10 cellular contexts compared by ENCODE assay signal in the genomic region with DNA sequence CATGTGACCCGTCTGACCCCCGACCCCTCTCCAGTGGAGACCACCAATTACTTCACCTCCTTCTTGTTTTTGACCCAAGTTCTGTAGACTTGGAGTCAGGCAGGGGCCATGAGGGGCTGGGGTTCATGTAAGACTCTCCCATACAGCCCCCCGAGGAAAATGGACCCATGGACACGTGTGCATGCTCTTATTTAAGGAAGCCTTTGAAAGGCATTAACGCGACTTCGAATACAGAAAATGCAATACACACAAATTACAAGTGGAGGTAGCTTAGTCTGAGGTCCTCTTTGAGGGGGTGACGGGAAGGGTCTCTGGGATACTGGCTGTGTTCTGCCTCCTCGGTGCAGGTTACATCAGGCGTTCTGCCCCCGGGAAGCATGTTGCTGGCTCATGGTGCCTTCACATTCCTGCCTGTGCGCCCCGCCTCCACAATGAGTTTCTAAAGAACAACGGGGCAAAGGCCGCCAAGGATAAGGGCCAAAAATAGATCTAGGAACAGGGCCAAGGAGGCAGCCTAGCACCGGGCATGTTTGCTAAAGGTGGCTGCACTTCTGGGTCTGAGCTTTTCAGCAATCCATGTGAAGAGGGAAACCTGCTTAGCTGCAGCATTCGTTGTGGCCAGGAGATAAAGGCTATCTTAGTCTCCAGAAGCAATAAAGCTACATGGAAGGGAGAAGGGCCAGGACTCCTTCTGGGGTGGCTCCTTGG. TPM values are rescaled to one million over a fixed set of nuclear protein-coding genes. Genes with fewer than 3 reads are reported as not detected.
DNase-seq lines count a peak whose midpoint lies in the region; ATAC-seq, FAIRE-seq and TF ChIP-seq lines count a peak whose summit lies in the region.
"Had no signal": no experiment of that assay in that cellular context is flagged by ENCODE, and none has a peak within 500 bp of the region (broad histone marks: within the 10 kb centered on the region; RNA-seq: fewer than 3 reads in every experiment).

No MANE protein-coding gene starts in this region.

- intact Hi-C loops in cardiac septum (cut with DNase I) (loop anchor here (2.0 kb wide), 1 partner anchor 54 kb away; the partner anchor contains the start of gene RAB20), psoas muscle (cut with DNase I) (no loop called here)

- peak; percentile 76 for DNase-seq in DMS53 (lab: John Stamatoyannopoulos, UW)
- DNase-seq in WTC11 (ENCODE audit: low spot score), result no peak
- DNase-seq in cardiac septum (ENCODE audit: low spot score), result peak; percentile 89
- peak; percentile 51 to 72 for DNase-seq in psoas muscle
- DNase-seq in H54 (ENCODE audit: insufficient read length, low spot score), result no peak
- no peak for DNase-seq in T-helper 9 cell
- DNase-seq in NCI-H2081 (lab: John Stamatoyannopoulos, UW), result no peak
- DNase-seq in T-helper 2 cell, result no peak
- DNase-seq: spleen had no signal

- no peak overlapping the region for H3K4me3 ChIP-seq in psoas muscle
- H3K4me3 ChIP-seq: spleen, uterus had no signal

- TF ChIP-seq CTCF in WTC11 (IDR thresholded peaks at IDR 0.05) (no peak), psoas muscle (IDR thresholded peaks at IDR 0.05) (no peak)

- no peak for FAIRE-seq in H54 (lab: Jason Lieb, UNC)

- no peaks in the 10 kb centered on the region for H3K9me3 Mint-ChIP-seq in WTC11

- H3K36me3 Mint-ChIP-seq in WTC11, result peaks cover 32% of the 10 kb centered on the region

- peaks cover 5% of the 10 kb centered on the region; the same call in 1 of the 2 replicates for H3K4me1 Mint-ChIP-seq in WTC11

- no peaks in the 10 kb centered on the region for H3K9me3 ChIP-seq in psoas muscle
- H3K9me3 ChIP-seq: spleen, uterus had no signal

- 38 to 44% (median 40%) methylated on average over 17 of the region's 17 CpGs for WGBS in psoas muscle, 3 donors

- CTCF ChIA-PET in WTC11 (lab: Charles Lee), result interaction anchor here (1.1 to 1.9 kb wide), 2 partner anchors 51 to 147 kb away, joined by 3 to 9 read pairs; no protein-coding TSS in a partner anchor

- peaks cover 18% of the 10 kb centered on the region for H3K4me1 ChIP-seq in psoas muscle

- no peak overlapping the region for H3K4me3 Mint-ChIP-seq in WTC11

- no peaks in the 10 kb centered on the region for H3K27me3 ChIP-seq in psoas muscle (ENCODE audit: insufficient read depth in 3 of 3, low read length in 2 of 3)
- H3K27me3 ChIP-seq: spleen, uterus had no signal

- POLR2A ChIA-PET in WTC11 (lab: Charles Lee), result no interaction called here

- no peaks in the 10 kb centered on the region for H3K27me3 Mint-ChIP-seq in WTC11 (ENCODE audit: low read depth)

- ATAC-seq in WTC11 (no peak), psoas muscle (peak; percentile 64 to 82 (median 70))

- no peak overlapping the region for H3K27ac Mint-ChIP-seq in WTC11

- peak overlapping the region; percentile 60 for H3K27ac ChIP-seq in psoas muscle

- H3K36me3 ChIP-seq in psoas muscle (ENCODE audit: insufficient read depth in 1 of 2, low read depth in 1 of 2), result peaks cover 0 to 49% of the 10 kb centered on the region in 2 donors
- H3K36me3 ChIP-seq: uterus had no signal

- TF ChIP-seq POLR2A in H54 (IDR thresholded peaks at IDR 0.05; ENCODE audit: low read depth, low read length), result no peak

TF ChIP-seq in WTC11, 78 proteins besides CTCF, POLR2A, EP300 and RAD21:
- TF ChIP-seq GTF2I (CRISPR knock-in tag; conservative IDR thresholded peaks at IDR 0.05) (no peak), GABPB1 (CRISPR knock-in tag; IDR thresholded peaks at IDR 0.05) (0 out of 2 replicates have a peak, but pooled peaks have one; percentile 21)

RNA-seq across cellular contexts. Expression of gene RAB20, which starts 54.5 kb away (rescaled TPM):
- total RNA-seq in WTC11 (2021), result 14.3 to 19.0 TPM (median 18.6 TPM) in 3 replicates
- 12.6 TPM for total RNA-seq in cardiac septum
- total RNA-seq in psoas muscle, result 1 to 10 TPM; 2.3 to 6.8 (median 3.0) TPM
- polyA plus RNA-seq in psoas muscle, result 10 to 100 TPM in 1 of 3 donors, 1 to 10 TPM in 2; 1.2 to 20.5 (median 2.7) TPM

Comparison
In these comparisons a context has a peak if more than half of its experiments do, and no peak if none do; other contexts are left out.
1. DNase-seq: peak in DMS53 (single experiment), cardiac septum (single experiment) and psoas muscle (2 of 2); none in WTC11 (single experiment), H54 (single experiment), T-helper 9 cell (single experiment), NCI-H2081 (0 of 2) and T-helper 2 cell (0 of 5).